In genomic region chr7:111202321-111202720, GRCh38 we compare ENCODE assay signal across 27 cellular contexts.
"Had no signal": no experiment of that assay in that cellular context is flagged by ENCODE, and none has a peak within 500 bp of the region (broad histone marks: within the 10 kb centered on the region; RNA-seq: fewer than 3 reads in every experiment).

No MANE protein-coding gene starts in this region.

- H3K4me1 Mint-ChIP-seq: stimulated activated memory B cell treated with anti-CD40 and anti-IgM and Interleukin-4, amounts not matched to agents 10 μg/mL and 1 μg/mL and 100 μg/mL, for 72 hours had no signal

- H3K4me1 ChIP-seq: stomach, suprapubic skin, testis, transverse colon, upper lobe of left lung, upper lobe of right lung, uterus had no signal

- H3K4me3 ChIP-seq: stomach, suprapubic skin, testis, thoracic aorta, tibial artery, tibial nerve, transverse colon, upper lobe of left lung, upper lobe of right lung, uterus, vagina had no signal

- H3K36me3 ChIP-seq: stomach, suprapubic skin, thoracic aorta, transverse colon, upper lobe of left lung, upper lobe of right lung, uterus, vagina had no signal

- H3K4me3 Mint-ChIP-seq: stimulated activated effector memory CD8-positive, alpha-beta T cell treated with anti-CD3 and anti-CD28 coated beads, Interleukin-12 subunit alpha, Interleukin-12 subunit beta, amount 100 ng/mL, for 72 hours; stimulated activated memory B cell treated with anti-CD40 and anti-IgM and Interleukin-4, amounts not matched to agents 10 μg/mL and 1 μg/mL and 100 μg/mL, for 72 hours; stimulated activated naive B cell treated with anti-CD40 and anti-IgM and Interleukin-4, amounts not matched to agents 10 μg/mL and 1 μg/mL and 100 μg/mL, for 72 hours; stimulated activated naive CD8-positive, alpha-beta T cell treated with anti-CD3 and anti-CD28 coated beads, Interleukin-15, amount 100 ng/mL, for 72 hours; stimulated activated naive CD8-positive, alpha-beta T cell treated with anti-CD3 and anti-CD28 coated beads, Interleukin-15, Interleukin-2, amounts not matched to agents 100 ng/mL and 50 ng/mL, for 24 hours; type B pancreatic cell had no signal

- H3K9me3 ChIP-seq: suprapubic skin, testis, thoracic aorta, tibial artery, upper lobe of left lung, upper lobe of right lung, uterus, vagina had no signal

- DNase-seq: stimulated activated CD4-positive, alpha-beta T cell treated with anti-CD3 and anti-CD28 coated beads, Interleukin-2, amount 100 ng/mL, for 48 hours; stimulated activated CD4-positive, alpha-beta T cell treated with anti-CD3 and anti-CD28 coated beads, Interleukin-4, amount 100 ng/mL, for 1 hour; stimulated activated CD4-positive, alpha-beta T cell treated with anti-CD3 and anti-CD28 coated beads, Interleukin-4, amount 100 ng/mL, for 24 hours; stimulated activated CD4-positive, alpha-beta T cell treated with anti-CD3 and anti-CD28 coated beads, Interleukin-4, amount 100 ng/mL, for 4 hours; stimulated activated CD8-positive, alpha-beta memory T cell treated with anti-CD3 and anti-CD28 coated beads, Interleukin-4, amount 100 ng/mL, for 48 hours; stimulated activated naive B cell treated with anti-CD40 and anti-IgM and Interleukin-4, amounts not matched to agents 10 μg/mL and 1 μg/mL and 100 μg/mL, for 72 hours; stimulated activated naive CD4-positive, alpha-beta T cell; stimulated activated naive CD4-positive, alpha-beta T cell treated with Interleukin-2 at 50 U/mL for 16 hours; stimulated activated naive CD8-positive, alpha-beta T cell treated with anti-CD3 and anti-CD28 coated beads, Interleukin-15, amount 100 ng/mL, for 72 hours; stimulated activated naive CD8-positive, alpha-beta T cell treated with anti-CD3 and anti-CD28 coated beads, Interleukin-15, Interleukin-2, amounts not matched to agents 100 U/mL and 50 U/mL, for 24 hours; stomach; substantia nigra; testis; tibial artery; transverse colon; trophoblast cell; upper lobe of left lung; upper lobe of right lung; uterus had no signal

- H3K27me3 ChIP-seq: stomach, suprapubic skin, testis, tibial artery, tibial nerve, transverse colon, upper lobe of left lung, upper lobe of right lung, uterus, vagina had no signal

- H3K36me3 Mint-ChIP-seq: stimulated activated effector memory CD8-positive, alpha-beta T cell treated with anti-CD3 and anti-CD28 coated beads, Interleukin-12 subunit alpha, Interleukin-12 subunit beta, amount 100 ng/mL, for 72 hours had no signal

- H3K27me3 Mint-ChIP-seq: stimulated activated memory B cell treated with anti-CD40 and anti-IgM and Interleukin-4, amounts not matched to agents 10 μg/mL and 1 μg/mL and 100 μg/mL, for 72 hours; stimulated activated naive B cell treated with anti-CD40 and anti-IgM and Interleukin-4, amounts not matched to agents 10 μg/mL and 1 μg/mL and 100 μg/mL, for 72 hours; stimulated activated naive CD8-positive, alpha-beta T cell treated with anti-CD3 and anti-CD28 coated beads, Interleukin-15, amount 100 ng/mL, for 72 hours; stimulated activated naive CD8-positive, alpha-beta T cell treated with anti-CD3 and anti-CD28 coated beads, Interleukin-15, Interleukin-2, amounts not matched to agents 100 ng/mL and 50 ng/mL, for 24 hours; type B pancreatic cell had no signal

- ATAC-seq: stimulated activated effector memory CD8-positive, alpha-beta T cell treated with anti-CD3 and anti-CD28 coated beads, Interleukin-12 subunit alpha, Interleukin-12 subunit beta, amount 100 ng/mL, for 72 hours; stimulated activated memory B cell treated with anti-CD40 and anti-IgM and Interleukin-4, amounts not matched to agents 10 μg/mL and 1 μg/mL and 100 μg/mL, for 72 hours; stimulated activated naive B cell treated with anti-CD40 and anti-IgM and Interleukin-4, amounts not matched to agents 10 μg/mL and 1 μg/mL and 100 μg/mL, for 72 hours; stimulated activated naive CD8-positive, alpha-beta T cell treated with anti-CD3 and anti-CD28 coated beads, Interleukin-15, amount 100 ng/mL, for 72 hours; stimulated activated naive CD8-positive, alpha-beta T cell treated with anti-CD3 and anti-CD28 coated beads, Interleukin-15, Interleukin-2, amounts not matched to agents 100 U/mL and 50 U/mL, for 24 hours; upper lobe of right lung had no signal

- H3K9me3 Mint-ChIP-seq: stimulated activated effector memory CD8-positive, alpha-beta T cell treated with anti-CD3 and anti-CD28 coated beads, Interleukin-12 subunit alpha, Interleukin-12 subunit beta, amount 100 ng/mL, for 72 hours; stimulated activated memory B cell treated with anti-CD40 and anti-IgM and Interleukin-4, amounts not matched to agents 10 μg/mL and 1 μg/mL and 100 μg/mL, for 72 hours had no signal

- H3K27ac ChIP-seq: stomach, suprapubic skin, testis, thoracic aorta, tibial artery, tibial nerve, transverse colon, upper lobe of left lung, upper lobe of right lung, uterus, vagina had no signal
